10 cellular contexts compared by ENCODE assay signal in genomic region chr5:23820764-23821471, GRCh38.
DNase-seq lines count a peak whose midpoint lies in the region; ATAC-seq, FAIRE-seq and TF ChIP-seq lines count a peak whose summit lies in the region.
"Had no signal": no experiment of that assay in that cellular context is flagged by ENCODE, and none has a peak within 500 bp of the region (broad histone marks: within the 10 kb centered on the region; RNA-seq: fewer than 3 reads in every experiment).

No MANE protein-coding gene starts in this region.

- no peak for ATAC-seq in HG03342 (IDR thresholded peaks at IDR 0.05; ENCODE audit: unreplicated experiment)
- ATAC-seq in GM21825 (IDR thresholded peaks at IDR 0.05; ENCODE audit: unreplicated experiment), result no peak
- ATAC-seq in naive thymus-derived CD4-positive, alpha-beta T cell, result no peak

- no peaks in the 10 kb centered on the region for H3K36me3 ChIP-seq in naive thymus-derived CD4-positive, alpha-beta T cell (ENCODE audit: control insufficient read depth in 2 of 3, insufficient read depth in 3 of 3, low read length in 3 of 3)

- peak; percentile 83 for FAIRE-seq in HTR-8/SVneo (lab: Jason Lieb, UNC)
- FAIRE-seq in GM19239 (lab: Jason Lieb, UNC), result no peak
- FAIRE-seq: GM18507 had no signal

- CTCF ChIA-PET in naive thymus-derived CD4-positive, alpha-beta T cell (lab: Charles Lee), result no interaction called here

- no peaks in the 10 kb centered on the region for H3K27me3 Mint-ChIP-seq in glutamatergic neuron (ENCODE audit: unreplicated experiment)
- no peaks in the 10 kb centered on the region for H3K27me3 Mint-ChIP-seq in naive thymus-derived CD4-positive, alpha-beta T cell
- H3K27me3 Mint-ChIP-seq: activated naive CD8-positive, alpha-beta T cell treated with anti-CD3 and anti-CD28 coated beads, Interleukin-2, amount 10 ng/mL, durations not matched to agents 7 days and 5 days had no signal

- no peaks in the 10 kb centered on the region for H3K27me3 ChIP-seq in naive thymus-derived CD4-positive, alpha-beta T cell (ENCODE audit: control insufficient read depth in 2 of 2, insufficient read depth in 2 of 2, low read length in 2 of 2)

- peaks cover 2% of the 10 kb centered on the region for H3K9me3 Mint-ChIP-seq in glutamatergic neuron (ENCODE audit: unreplicated experiment)
- H3K9me3 Mint-ChIP-seq in naive thymus-derived CD4-positive, alpha-beta T cell, result peaks cover 0 to 9% (median 3%) of the 10 kb centered on the region in 11 donors
- H3K9me3 Mint-ChIP-seq: activated naive CD8-positive, alpha-beta T cell treated with anti-CD3 and anti-CD28 coated beads, Interleukin-2, amount 10 ng/mL, durations not matched to agents 7 days and 5 days had no signal

- no peaks in the 10 kb centered on the region for H3K36me3 Mint-ChIP-seq in glutamatergic neuron (ENCODE audit: unreplicated experiment)
- no peaks in the 10 kb centered on the region for H3K36me3 Mint-ChIP-seq in naive thymus-derived CD4-positive, alpha-beta T cell
- H3K36me3 Mint-ChIP-seq: activated naive CD8-positive, alpha-beta T cell treated with anti-CD3 and anti-CD28 coated beads, Interleukin-2, amount 10 ng/mL, durations not matched to agents 7 days and 5 days had no signal

- intact Hi-C loops in naive thymus-derived CD4-positive, alpha-beta T cell (cut with micrococcal nuclease), result no loop called here

- peak; percentile 18 for DNase-seq in AG10803 (ENCODE audit: low read depth)
- peak; percentile 61 for DNase-seq in HTR-8/SVneo (ENCODE audit: insufficient read length, low spot score)
- peak; percentile 24 for DNase-seq in RPMI8226
- no peak for DNase-seq in glutamatergic neuron
- no peak for DNase-seq in naive thymus-derived CD4-positive, alpha-beta T cell
- no peak for DNase-seq in GM19239 (ENCODE audit: insufficient read length, low spot score)
- DNase-seq: activated naive CD8-positive, alpha-beta T cell treated with anti-CD3 and anti-CD28 coated beads, Interleukin-2, amount 10 ng/mL, durations not matched to agents 7 days and 5 days had no signal

- H3K4me1 Mint-ChIP-seq in glutamatergic neuron (ENCODE audit: low read depth, unreplicated experiment), result peaks cover 2% of the 10 kb centered on the region
- no peaks in the 10 kb centered on the region for H3K4me1 Mint-ChIP-seq in naive thymus-derived CD4-positive, alpha-beta T cell
- H3K4me1 Mint-ChIP-seq: activated naive CD8-positive, alpha-beta T cell treated with anti-CD3 and anti-CD28 coated beads, Interleukin-2, amount 10 ng/mL, durations not matched to agents 7 days and 5 days had no signal

- H3K4me1 ChIP-seq in naive thymus-derived CD4-positive, alpha-beta T cell (ENCODE audit: control insufficient read depth in 2 of 2, insufficient read depth in 2 of 2, low read length in 2 of 2), result no peaks in the 10 kb centered on the region

- no peak overlapping the region for H3K4me3 ChIP-seq in AG10803 (ENCODE audit: low read length)
- no peak overlapping the region for H3K4me3 ChIP-seq in naive thymus-derived CD4-positive, alpha-beta T cell (ENCODE audit: low read length)

- H3K27ac Mint-ChIP-seq in glutamatergic neuron (ENCODE audit: unreplicated experiment), result no peak overlapping the region
- H3K27ac Mint-ChIP-seq in naive thymus-derived CD4-positive, alpha-beta T cell, result no peak overlapping the region
- H3K27ac Mint-ChIP-seq: activated naive CD8-positive, alpha-beta T cell treated with anti-CD3 and anti-CD28 coated beads, Interleukin-2, amount 10 ng/mL, durations not matched to agents 7 days and 5 days had no signal

- TF ChIP-seq CTCF in AG10803 (conservative IDR thresholded peaks at IDR 0.05; ENCODE audit: low read length) (peak; percentile 31), glutamatergic neuron (IDR thresholded peaks at IDR 0.05; ENCODE audit: partially characterized antibody, unreplicated experiment) (peak; percentile 60)

- H3K27ac ChIP-seq in naive thymus-derived CD4-positive, alpha-beta T cell (ENCODE audit: low read depth, low read length), result no peak overlapping the region

- H3K4me3 Mint-ChIP-seq in glutamatergic neuron (ENCODE audit: unreplicated experiment), result no peak overlapping the region
- H3K4me3 Mint-ChIP-seq in naive thymus-derived CD4-positive, alpha-beta T cell, result no peak overlapping the region
- H3K4me3 Mint-ChIP-seq: activated naive CD8-positive, alpha-beta T cell treated with anti-CD3 and anti-CD28 coated beads, Interleukin-2, amount 10 ng/mL, durations not matched to agents 7 days and 5 days had no signal

- no peaks in the 10 kb centered on the region for H3K9me3 ChIP-seq in naive thymus-derived CD4-positive, alpha-beta T cell (ENCODE audit: control insufficient read depth in 2 of 3, low read length in 3 of 3)

- POLR2A ChIA-PET in naive thymus-derived CD4-positive, alpha-beta T cell (lab: Charles Lee), result interaction anchor here (0.6 kb wide), 1 partner anchor 76 kb away, joined by 3 read pairs; no protein-coding TSS in a partner anchor

Comparison
In these comparisons a context has a peak if more than half of its experiments do, and no peak if none do; other contexts are left out.
1. DNase-seq: peak in AG10803 (single experiment), HTR-8/SVneo (single experiment) and RPMI8226 (single experiment); none in glutamatergic neuron (single experiment), naive thymus-derived CD4-positive, alpha-beta T cell (0 of 9) and GM19239 (single experiment).